Comparison of ENCODE assay signal across 30 cellular contexts in the genomic region with DNA sequence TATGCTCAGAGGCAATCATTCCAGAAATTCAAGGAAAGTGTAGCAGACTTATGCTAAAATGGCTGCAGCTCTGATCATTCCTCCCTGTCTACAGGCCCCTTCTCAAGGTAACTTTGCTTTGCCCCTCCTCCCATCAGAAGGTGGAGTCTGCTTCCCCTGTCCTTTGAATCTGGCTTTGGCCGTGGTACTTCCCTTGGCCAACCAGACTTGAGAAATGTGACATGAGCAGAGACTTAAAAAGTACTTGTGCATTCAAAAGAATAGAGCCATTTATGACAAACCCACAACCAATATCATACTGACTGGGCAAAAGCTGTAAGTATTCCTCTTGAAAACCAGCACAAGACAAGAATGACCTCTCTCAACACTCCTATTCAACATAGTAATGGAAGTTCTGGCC. TPM values are rescaled to one million over a fixed set of nuclear protein-coding genes. Genes with fewer than 3 reads are reported as not detected.
"Had no signal": no experiment of that assay in that cellular context is flagged by ENCODE, and none has a peak within 500 bp of the region (broad histone marks: within the 10 kb centered on the region; RNA-seq: fewer than 3 reads in every experiment).

No MANE protein-coding gene starts in this region.

- H3K27ac ChIP-seq: adrenal gland, body of pancreas, breast epithelium, Peyer's patch, SK-N-MC, WERI-Rb-1 had no signal

- H3K4me1 Mint-ChIP-seq: activated CD4-positive, alpha-beta T cell treated with anti-CD3 and anti-CD28 coated beads, Interleukin-2, amount 10 ng/mL, durations not matched to agents 24 days and 14 days; activated naive CD4-positive, alpha-beta T cell treated with anti-CD3 and anti-CD28 coated beads, Interleukin-2, amount 50 U/mL, for 24 hours; activated T-helper 17 cell treated with anti-CD3 and anti-CD28 coated beads, Interleukin-2, amount 50 U/mL, for 72 hours had no signal

- H3K4me3 Mint-ChIP-seq: activated CD4-positive, alpha-beta T cell treated with anti-CD3 and anti-CD28 coated beads, Interleukin-2, amount 10 ng/mL, durations not matched to agents 24 days and 14 days; activated CD8-positive, alpha-beta T cell treated with anti-CD3 and anti-CD28 coated beads for 36 hours; activated naive CD4-positive, alpha-beta T cell treated with anti-CD3 and anti-CD28 coated beads, Interleukin-2, amount 50 U/mL, for 24 hours; activated T-cell treated with anti-CD3 and anti-CD28 coated beads, Interleukin-2, amount 50 U/mL, for 72 hours; activated T-helper 17 cell treated with anti-CD3 and anti-CD28 coated beads, Interleukin-2, amount 50 U/mL, for 72 hours had no signal

- ATAC-seq: activated CD8-positive, alpha-beta T cell treated with anti-CD3 and anti-CD28 coated beads for 36 hours; activated T-cell treated with anti-CD3 and anti-CD28 coated beads, Interleukin-2, amount 50 U/mL, for 72 hours; activated T-helper 17 cell treated with anti-CD3 and anti-CD28 coated beads, Interleukin-2, amount 50 U/mL, for 72 hours; body of pancreas; PC-3 had no signal

- DNase-seq: activated CD4-positive, alpha-beta T cell treated with anti-CD3 and anti-CD28 coated beads, Interleukin-2, amount 10 ng/mL, durations not matched to agents 24 days and 14 days; activated CD4-positive, alpha-beta T cell treated with anti-CD3 and anti-CD28 coated beads, Interleukin-2, amount 50 U/mL, for 4 hours; activated CD8-positive, alpha-beta T cell treated with anti-CD3 and anti-CD28 coated beads for 36 hours; activated effector memory CD4-positive, alpha-beta T cell treated with anti-CD3 and anti-CD28 coated beads, Interleukin-2, amount 50 U/mL, for 16 hours; activated naive CD4-positive, alpha-beta T cell; activated T-cell treated with anti-CD3 and anti-CD28 coated beads, Interleukin-2, amount 50 U/mL, for 1 hour; activated T-cell treated with anti-CD3 and anti-CD28 coated beads, Interleukin-2, amount 50 U/mL, for 72 hours; adrenal gland; body of pancreas; NCI-H1105; NCI-H1417 treated with DMSO at 0.1 percent for 48 hours; NCI-H187 treated with DMSO at 0.1 percent for 48 hours; NCI-H2081; NCI-H2171 treated with DMSO at 0.1 percent for 48 hours; NCI-H226; NCI-H524 treated with DMSO at 0.1 percent for 48 hours; NCI-H748 treated with DMSO at 0.1 percent for 48 hours; NK-92 treated with Interleukin-12 subunit alpha and Interleukin-12 subunit beta, amount 100 ng/mL, for 24 hours; PC-3; Peyer's patch; Right ventricle myocardium superior; T1000; WERI-Rb-1 had no signal

- H3K4me1 ChIP-seq: adrenal gland, body of pancreas, breast epithelium, Peyer's patch had no signal

- H3K36me3 Mint-ChIP-seq: activated naive CD4-positive, alpha-beta T cell treated with anti-CD3 and anti-CD28 coated beads, Interleukin-2, amount 50 U/mL, for 24 hours had no signal

- H3K36me3 ChIP-seq: adrenal gland, breast epithelium, Peyer's patch, WERI-Rb-1 had no signal

- H3K27ac Mint-ChIP-seq: activated CD4-positive, alpha-beta T cell treated with anti-CD3 and anti-CD28 coated beads, Interleukin-2, amount 10 ng/mL, durations not matched to agents 24 days and 14 days; activated CD8-positive, alpha-beta T cell treated with anti-CD3 and anti-CD28 coated beads for 36 hours; activated naive CD4-positive, alpha-beta T cell treated with anti-CD3 and anti-CD28 coated beads, Interleukin-2, amount 50 U/mL, for 24 hours; activated T-cell treated with anti-CD3 and anti-CD28 coated beads, Interleukin-2, amount 50 U/mL, for 72 hours; activated T-helper 17 cell treated with anti-CD3 and anti-CD28 coated beads, Interleukin-2, amount 50 U/mL, for 72 hours had no signal

- H3K4me3 ChIP-seq: adrenal gland, body of pancreas, breast epithelium, Peyer's patch, SK-N-MC had no signal

- H3K9me3 ChIP-seq: adrenal gland, body of pancreas, breast epithelium, Peyer's patch had no signal

- H3K27me3 Mint-ChIP-seq: activated CD4-positive, alpha-beta T cell treated with anti-CD3 and anti-CD28 coated beads, Interleukin-2, amount 10 ng/mL, durations not matched to agents 24 days and 14 days; activated CD8-positive, alpha-beta T cell treated with anti-CD3 and anti-CD28 coated beads for 36 hours; activated naive CD4-positive, alpha-beta T cell treated with anti-CD3 and anti-CD28 coated beads, Interleukin-2, amount 50 U/mL, for 24 hours; activated T-helper 17 cell treated with anti-CD3 and anti-CD28 coated beads, Interleukin-2, amount 50 U/mL, for 72 hours had no signal

- H3K27me3 ChIP-seq: adrenal gland, body of pancreas, breast epithelium, Peyer's patch had no signal

RNA-seq across cellular contexts. Expression of a gene that starts 59.5 kb away (rescaled TPM):
- total RNA-seq: activated CD4-positive, alpha-beta T cell treated with anti-CD3 and anti-CD28 coated beads, Interleukin-2, amount 10 ng/mL, durations not matched to agents 24 days and 14 days; activated CD8-positive, alpha-beta memory T cell treated with anti-CD3 and anti-CD28 coated beads for 36 hours; activated CD8-positive, alpha-beta T cell treated with anti-CD3 and anti-CD28 coated beads for 36 hours; activated T-cell treated with anti-CD3 and anti-CD28 coated beads, Interleukin-2, amount 50 U/mL, for 72 hours; activated T-helper 17 cell treated with anti-CD3 and anti-CD28 coated beads, Interleukin-2, amount 50 U/mL, for 72 hours; T-helper 1 cell treated with Interleukin-12 subunit alpha and Interleukin-12 subunit beta and Interleukin-4 antibody, amounts not matched to agents 30 ng/mL and 1 ng/mL, for 36 hours; T-helper 2 cell treated with Interferon-gamma antibody and Interleukin-4, amounts not matched to agents 100 ng/mL and 5 ng/mL, for 36 hours had no signal
